Comparison of ENCODE assay signal across 14 cellular contexts in the genomic region with DNA sequence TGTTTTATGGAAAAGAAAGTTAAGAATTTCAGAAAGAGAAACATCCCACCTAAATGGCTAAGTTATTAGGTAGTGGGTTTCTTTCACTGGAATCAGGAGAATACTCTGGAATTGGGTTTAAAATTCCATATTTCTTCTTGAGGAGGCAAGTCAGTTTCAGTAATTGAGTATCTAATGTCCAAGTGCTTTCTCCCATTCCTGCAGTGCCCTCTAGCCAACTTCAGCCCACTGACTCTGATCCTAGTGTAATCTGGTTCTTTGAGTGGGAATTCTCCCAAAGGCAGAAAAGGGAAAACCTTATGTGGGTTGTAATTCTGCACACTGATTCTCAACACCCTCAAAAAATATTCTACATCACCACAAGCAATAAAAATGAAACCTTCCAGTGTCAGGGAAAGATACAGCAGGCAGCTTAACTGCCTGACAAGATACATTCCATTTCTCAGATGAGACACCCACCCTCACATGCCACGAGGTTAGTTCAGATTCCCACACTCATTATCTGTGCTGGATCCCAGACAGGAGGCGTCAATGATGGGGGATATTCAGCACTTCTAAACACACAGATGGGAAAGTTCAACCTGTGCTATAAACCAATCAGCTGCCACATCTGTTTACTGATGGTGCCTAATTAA.
"Had no signal": no experiment of that assay in that cellular context is flagged by ENCODE, and none has a peak within 500 bp of the region (broad histone marks: within the 10 kb centered on the region; RNA-seq: fewer than 3 reads in every experiment).

No MANE protein-coding gene starts in this region.

- H3K27ac ChIP-seq: epithelial cell of prostate had no signal

- DNase-seq: activated CD4-positive, alpha-beta T cell treated with anti-CD3 and anti-CD28 coated beads for 48 hours; activated CD8-positive, alpha-beta memory T cell treated with anti-CD3 and anti-CD28 coated beads for 24 hours; activated naive CD4-positive, alpha-beta T cell treated with Interleukin-2 at 50 U/mL for 16 hours; activated naive CD8-positive, alpha-beta T cell treated with anti-CD3 and anti-CD28 coated beads, Interleukin-2, amount 50 U/mL, for 24 hours; cortex of kidney; effector memory CD4-positive, alpha-beta T cell; foreskin melanocyte; mammary epithelial cell; stimulated activated CD4-positive, alpha-beta T cell treated with anti-CD3 and anti-CD28 coated beads, Interleukin-12 subunit alpha, Interleukin-12 subunit beta, amount 100 ng/mL, for 4 hours; stimulated activated naive CD8-positive, alpha-beta T cell treated with anti-CD3 and anti-CD28 coated beads, Interleukin-15, Interleukin-2, amounts not matched to agents 100 U/mL and 50 U/mL, for 24 hours; T-cell had no signal

- ATAC-seq: activated naive CD8-positive, alpha-beta T cell treated with anti-CD3 and anti-CD28 coated beads, Interleukin-2, amount 50 U/mL, for 24 hours; sciatic nerve; stimulated activated naive CD8-positive, alpha-beta T cell treated with anti-CD3 and anti-CD28 coated beads, Interleukin-15, Interleukin-2, amounts not matched to agents 100 U/mL and 50 U/mL, for 24 hours; T-cell; WTC11 had no signal
